ENCODE assay signal across 21 cellular contexts in the genomic region with DNA sequence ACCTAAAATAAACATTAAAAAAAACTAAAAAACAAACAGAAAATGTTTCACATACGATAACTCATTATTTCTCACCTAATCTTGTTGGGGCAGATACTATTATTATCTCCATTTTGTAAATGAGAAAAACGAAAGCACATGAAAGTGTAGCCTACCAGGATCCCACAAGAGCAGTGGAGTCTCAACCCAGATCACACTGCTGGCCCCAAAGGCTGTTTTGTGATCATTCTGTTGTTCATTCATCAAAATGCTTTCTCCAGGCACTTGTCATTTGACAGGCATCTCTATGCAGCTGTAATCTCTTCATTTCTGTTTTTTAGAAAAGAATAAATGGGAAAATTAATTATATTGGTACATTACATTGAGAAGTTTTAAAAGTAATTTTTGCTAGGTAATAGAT.
"Had no signal": no experiment of that assay in that cellular context is flagged by ENCODE, and none has a peak within 500 bp of the region (broad histone marks: within the 10 kb centered on the region; RNA-seq: fewer than 3 reads in every experiment).

No MANE protein-coding gene starts in this region.

- H3K36me3 ChIP-seq: esophagus squamous epithelium, gastrocnemius medialis, heart left ventricle, neural progenitor cell, prostate gland, spleen, tibial artery had no signal

- DNase-seq: central memory CD4-positive, alpha-beta T cell; effector CD8-positive, alpha-beta T cell; esophagus squamous epithelium; gastrocnemius medialis; heart left ventricle; kidney; mesenchymal stem cell; naive thymus-derived CD4-positive, alpha-beta T cell; right cardiac atrium; spleen; stimulated activated CD4-positive, alpha-beta T cell treated with anti-CD3 and anti-CD28 coated beads, Interleukin-2, amount 100 ng/mL, for 48 hours; stimulated activated naive B cell treated with anti-CD40 and anti-IgM and Interleukin-4, amounts not matched to agents 10 μg/mL and 1 μg/mL and 100 μg/mL, for 72 hours; testis; tibial artery had no signal

- H2AFZ ChIP-seq: hepatocyte, neural progenitor cell, parathyroid adenoma had no signal

- H3K79me2 ChIP-seq: hepatocyte, parathyroid adenoma had no signal

- H3K4me1 ChIP-seq: esophagus squamous epithelium, gastrocnemius medialis, neural progenitor cell, parathyroid adenoma, prostate gland, spleen, testis, tibial artery had no signal

- ATAC-seq: gastrocnemius medialis; heart left ventricle; left lobe of liver; naive thymus-derived CD4-positive, alpha-beta T cell; right cardiac atrium; stimulated activated naive B cell treated with anti-CD40 and anti-IgM and Interleukin-4, amounts not matched to agents 10 μg/mL and 1 μg/mL and 100 μg/mL, for 72 hours had no signal

- H3K9ac ChIP-seq: neural progenitor cell, parathyroid adenoma had no signal

- H3K4me2 ChIP-seq: hepatocyte, neural progenitor cell had no signal

- H3K27me3 ChIP-seq: esophagus squamous epithelium, gastrocnemius medialis, heart left ventricle, hepatocyte, neural progenitor cell, spleen, testis, tibial artery had no signal

- H3K9me3 ChIP-seq: esophagus squamous epithelium, gastrocnemius medialis, heart left ventricle, prostate gland, spleen, testis, tibial artery had no signal

- H3K27ac ChIP-seq: esophagus squamous epithelium, gastrocnemius medialis, heart left ventricle, hepatocyte, neural progenitor cell, parathyroid adenoma, prostate gland, skin epidermis, spleen, testis, tibial artery had no signal

- H3K4me3 ChIP-seq: esophagus squamous epithelium, gastrocnemius medialis, heart left ventricle, hepatocyte, lung, neural progenitor cell, prostate gland, skin epidermis, spleen, testis, tibial artery had no signal
